In the genomic region with DNA sequence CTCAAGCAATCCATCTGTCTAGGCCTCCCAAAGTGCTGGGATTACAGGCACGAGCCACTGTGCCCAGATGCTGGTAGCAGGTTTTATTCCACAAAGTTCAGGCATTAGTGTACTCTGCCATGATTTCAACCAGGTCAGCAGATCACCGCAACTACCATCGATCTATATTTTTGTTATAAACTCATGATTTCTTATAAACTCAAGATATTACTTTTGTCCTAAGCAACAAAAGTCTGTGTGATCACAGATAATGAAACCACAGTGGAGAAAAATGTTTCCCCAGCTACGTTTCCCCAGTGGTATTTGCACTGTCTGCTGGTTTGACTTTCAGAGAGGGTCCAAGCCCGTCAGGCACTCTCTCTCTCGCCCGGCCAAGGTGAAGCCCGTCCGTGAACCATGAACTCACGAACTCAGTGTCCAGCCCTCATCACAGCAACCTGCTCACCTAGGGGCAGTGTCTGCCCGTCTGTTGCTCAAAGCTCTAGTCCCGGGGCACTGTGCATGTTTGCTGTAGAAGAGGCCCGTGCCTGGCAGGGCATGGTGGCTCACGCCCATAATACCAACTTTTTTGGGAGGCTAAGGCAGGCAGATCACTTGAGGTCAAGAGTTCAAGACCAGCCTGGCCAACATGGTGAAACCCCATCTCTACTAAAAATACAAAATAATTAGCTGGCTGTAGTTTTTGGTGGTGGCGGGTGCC, we compare ENCODE assay signal across 1 cellular context.
TF ChIP-seq lines count a peak whose summit lies in the region.

No MANE protein-coding gene starts in this region.

TF ChIP-seq in HepG2, 621 proteins besides CTCF, POLR2A, EP300 and RAD21 (continued from another document and continues in another):
- TF ChIP-seq, protein P1, sequence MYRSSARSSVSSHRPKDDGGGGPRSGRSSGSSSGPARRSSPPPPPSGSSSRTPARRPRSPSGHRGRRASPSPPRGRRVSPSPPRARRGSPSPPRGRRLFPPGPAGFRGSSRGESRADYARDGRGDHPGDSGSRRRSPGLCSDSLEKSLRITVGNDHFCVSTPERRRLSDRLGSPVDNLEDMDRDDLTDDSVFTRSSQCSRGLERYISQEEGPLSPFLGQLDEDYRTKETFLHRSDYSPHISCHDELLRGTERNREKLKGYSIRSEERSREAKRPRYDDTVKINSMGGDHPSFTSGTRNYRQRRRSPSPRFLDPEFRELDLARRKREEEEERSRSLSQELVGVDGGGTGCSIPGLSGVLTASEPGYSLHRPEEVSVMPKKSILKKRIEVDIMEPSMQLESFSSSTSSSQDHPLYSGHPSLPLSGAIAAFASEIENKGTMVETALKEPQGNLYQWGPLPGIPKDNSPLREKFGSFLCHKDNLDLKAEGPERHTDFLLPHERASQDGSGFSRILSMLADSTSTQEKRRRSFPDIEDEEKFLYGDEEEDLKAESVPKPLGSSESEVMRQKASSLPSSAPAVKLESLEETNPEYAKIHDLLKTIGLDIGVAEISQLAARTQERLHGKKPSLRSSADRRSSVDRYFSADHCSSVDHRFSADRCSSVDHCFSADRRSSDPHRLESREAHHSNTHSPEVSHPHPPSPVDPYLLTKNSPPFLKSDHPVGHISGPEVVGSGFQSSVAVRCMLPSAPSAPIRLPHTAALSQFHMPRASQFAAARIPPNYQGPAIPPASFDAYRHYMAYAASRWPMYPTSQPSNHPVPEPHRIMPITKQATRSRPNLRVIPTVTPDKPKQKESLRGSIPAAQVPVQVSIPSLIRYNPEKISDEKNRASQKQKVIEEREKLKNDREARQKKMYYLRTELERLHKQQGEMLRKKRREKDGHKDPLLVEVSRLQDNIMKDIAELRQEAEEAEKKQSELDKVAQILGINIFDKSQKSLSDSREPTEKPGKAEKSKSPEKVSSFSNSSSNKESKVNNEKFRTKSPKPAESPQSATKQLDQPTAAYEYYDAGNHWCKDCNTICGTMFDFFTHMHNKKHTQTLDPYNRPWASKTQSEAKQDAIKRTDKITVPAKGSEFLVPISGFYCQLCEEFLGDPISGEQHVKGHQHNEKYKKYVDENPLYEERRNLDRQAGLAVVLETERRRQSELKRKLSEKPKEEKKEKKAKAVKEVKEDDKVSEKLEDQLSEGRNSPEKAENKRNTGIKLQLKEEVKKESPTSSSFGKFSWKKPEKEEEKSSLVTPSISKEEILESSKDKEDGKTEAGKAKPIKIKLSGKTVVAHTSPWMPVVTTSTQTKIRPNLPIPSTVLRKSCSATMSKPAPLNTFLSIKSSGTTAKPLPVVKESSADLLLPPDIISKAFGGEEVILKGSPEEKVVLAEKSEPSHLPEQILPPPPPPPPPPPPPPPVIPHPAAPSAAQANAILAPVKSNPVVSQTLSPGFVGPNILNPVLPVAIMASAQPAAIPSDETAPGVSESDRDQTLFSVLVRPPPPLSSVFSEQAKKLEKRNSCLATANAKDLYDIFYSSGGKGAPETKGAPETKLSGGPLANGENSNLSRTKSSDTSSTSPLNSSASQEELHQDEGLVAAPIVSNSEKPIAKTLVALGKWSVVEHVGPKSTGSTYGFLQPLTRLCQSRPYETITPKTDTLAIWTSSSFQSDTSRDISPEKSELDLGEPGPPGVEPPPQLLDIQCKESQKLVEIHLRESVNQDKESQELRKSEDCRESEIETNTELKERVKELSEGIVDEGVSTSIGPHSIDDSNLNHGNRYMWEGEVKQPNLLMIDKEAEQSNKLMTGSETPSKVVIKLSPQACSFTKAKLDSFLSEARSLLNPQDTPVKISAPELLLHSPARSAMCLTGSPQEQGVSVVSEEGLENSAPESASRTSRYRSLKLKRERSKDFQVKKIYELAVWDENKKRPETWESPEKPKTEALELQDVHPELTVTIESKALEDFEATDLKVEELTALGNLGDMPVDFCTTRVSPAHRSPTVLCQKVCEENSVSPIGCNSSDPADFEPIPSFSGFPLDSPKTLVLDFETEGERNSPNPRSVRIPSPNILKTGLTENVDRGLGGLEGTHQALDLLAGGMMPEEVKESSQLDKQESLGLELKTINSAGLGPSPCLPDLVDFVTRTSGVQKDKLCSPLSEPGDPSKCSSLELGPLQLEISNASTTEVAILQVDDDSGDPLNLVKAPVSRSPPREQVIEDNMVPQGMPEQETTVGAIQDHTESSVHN (CRISPR knock-in tag; IDR thresholded peaks at IDR 0.05) = 0 out of 2 replicates have a peak, but pooled peaks have one; percentile 54
- peak; percentile 75; the same call in 1 of the 2 replicates for TF ChIP-seq MYC (CRISPR knock-in tag; IDR thresholded peaks at IDR 0.05; ENCODE audit: borderline replicate concordance)
- no peak for TF ChIP-seq MAFG (CRISPR knock-in tag; IDR thresholded peaks at IDR 0.05)
- TF ChIP-seq BCLAF1 (IDR thresholded peaks at IDR 0.05) = no peak
- TF ChIP-seq JUND (CRISPR knock-in tag; IDR thresholded peaks at IDR 0.05) = peak; percentile 71; the same call in 1 of the 2 replicates
- peak; percentile 80; the same call in 1 of the 2 replicates for TF ChIP-seq NR1H2 (CRISPR knock-in tag; IDR thresholded peaks at IDR 0.05; ENCODE audit: borderline replicate concordance, low read depth)
- TF ChIP-seq, protein P2, sequence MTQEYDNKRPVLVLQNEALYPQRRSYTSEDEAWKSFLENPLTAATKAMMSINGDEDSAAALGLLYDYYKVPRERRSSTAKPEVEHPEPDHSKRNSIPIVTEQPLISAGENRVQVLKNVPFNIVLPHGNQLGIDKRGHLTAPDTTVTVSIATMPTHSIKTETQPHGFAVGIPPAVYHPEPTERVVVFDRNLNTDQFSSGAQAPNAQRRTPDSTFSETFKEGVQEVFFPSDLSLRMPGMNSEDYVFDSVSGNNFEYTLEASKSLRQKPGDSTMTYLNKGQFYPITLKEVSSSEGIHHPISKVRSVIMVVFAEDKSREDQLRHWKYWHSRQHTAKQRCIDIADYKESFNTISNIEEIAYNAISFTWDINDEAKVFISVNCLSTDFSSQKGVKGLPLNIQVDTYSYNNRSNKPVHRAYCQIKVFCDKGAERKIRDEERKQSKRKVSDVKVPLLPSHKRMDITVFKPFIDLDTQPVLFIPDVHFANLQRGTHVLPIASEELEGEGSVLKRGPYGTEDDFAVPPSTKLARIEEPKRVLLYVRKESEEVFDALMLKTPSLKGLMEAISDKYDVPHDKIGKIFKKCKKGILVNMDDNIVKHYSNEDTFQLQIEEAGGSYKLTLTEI (CRISPR knock-in tag; conservative IDR thresholded peaks at IDR 0.05) = no peak
- no peak for TF ChIP-seq THYN1 (CRISPR knock-in tag; IDR thresholded peaks at IDR 0.05; ENCODE audit: borderline replicate concordance, low read depth)
- TF ChIP-seq ZNF274 (CRISPR knock-in tag; IDR thresholded peaks at IDR 0.05) = no peak
- no peak for TF ChIP-seq NR0B2 (CRISPR knock-in tag; IDR thresholded peaks at IDR 0.05)
- TF ChIP-seq ZNF367 (CRISPR knock-in tag; IDR thresholded peaks at IDR 0.05; ENCODE audit: borderline replicate concordance) = no peak
- TF ChIP-seq GATA4 (IDR thresholded peaks at IDR 0.05; ENCODE audit: borderline replicate concordance, low read depth) = no peak
- TF ChIP-seq ZEB1 (IDR thresholded peaks at IDR 0.05; ENCODE audit: insufficient replicate concordance, low read depth) = peak; percentile 87
- TF ChIP-seq KAT7 (CRISPR knock-in tag; IDR thresholded peaks at IDR 0.05; ENCODE audit: borderline replicate concordance) = peak; percentile 84; the same call in 1 of the 2 replicates
- TF ChIP-seq ZNF235 (CRISPR knock-in tag; IDR thresholded peaks at IDR 0.05; ENCODE audit: borderline replicate concordance) = no peak
- no peak for TF ChIP-seq MYNN (CRISPR knock-in tag; IDR thresholded peaks at IDR 0.05; ENCODE audit: low read depth)
- no peak for TF ChIP-seq NFE2L2 (IDR thresholded peaks at IDR 0.05; ENCODE audit: low read length)
- TF ChIP-seq, protein P3, sequence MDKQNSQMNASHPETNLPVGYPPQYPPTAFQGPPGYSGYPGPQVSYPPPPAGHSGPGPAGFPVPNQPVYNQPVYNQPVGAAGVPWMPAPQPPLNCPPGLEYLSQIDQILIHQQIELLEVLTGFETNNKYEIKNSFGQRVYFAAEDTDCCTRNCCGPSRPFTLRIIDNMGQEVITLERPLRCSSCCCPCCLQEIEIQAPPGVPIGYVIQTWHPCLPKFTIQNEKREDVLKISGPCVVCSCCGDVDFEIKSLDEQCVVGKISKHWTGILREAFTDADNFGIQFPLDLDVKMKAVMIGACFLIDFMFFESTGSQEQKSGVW (CRISPR knock-in tag; IDR thresholded peaks at IDR 0.05; ENCODE audit: borderline replicate concordance) = no peak
- no peak for TF ChIP-seq ZNF20 (CRISPR knock-in tag; IDR thresholded peaks at IDR 0.05)
- TF ChIP-seq ZNF670 (CRISPR knock-in tag; IDR thresholded peaks at IDR 0.05; ENCODE audit: borderline replicate concordance) = peak; percentile 88; the same call in 1 of the 2 replicates
- TF ChIP-seq NFYB (CRISPR knock-in tag; IDR thresholded peaks at IDR 0.05) = no peak
- peak; percentile 40; the same call in 1 of the 2 replicates for TF ChIP-seq ZNF263 (CRISPR knock-in tag; IDR thresholded peaks at IDR 0.05)
- TF ChIP-seq TFDP1 (CRISPR knock-in tag; IDR thresholded peaks at IDR 0.05; ENCODE audit: borderline replicate concordance) = 0 out of 2 replicates have a peak, but pooled peaks have one; percentile 45
- no peak for TF ChIP-seq ZNF234 (CRISPR knock-in tag; conservative IDR thresholded peaks at IDR 0.05)
- TF ChIP-seq SP140L (CRISPR knock-in tag; IDR thresholded peaks at IDR 0.05; ENCODE audit: borderline replicate concordance) = no peak; the same call in 1 of the 2 replicates
- 0 out of 2 replicates have a peak, but pooled peaks have one; percentile 67 for TF ChIP-seq ZNF337 (CRISPR knock-in tag; IDR thresholded peaks at IDR 0.05; ENCODE audit: borderline replicate concordance, low read depth)
- TF ChIP-seq ZBTB38 (CRISPR knock-in tag; IDR thresholded peaks at IDR 0.05) = peak; percentile 99
- TF ChIP-seq CEBPZ (IDR thresholded peaks at IDR 0.05; ENCODE audit: low read length) = no peak
